In the genomic region with DNA sequence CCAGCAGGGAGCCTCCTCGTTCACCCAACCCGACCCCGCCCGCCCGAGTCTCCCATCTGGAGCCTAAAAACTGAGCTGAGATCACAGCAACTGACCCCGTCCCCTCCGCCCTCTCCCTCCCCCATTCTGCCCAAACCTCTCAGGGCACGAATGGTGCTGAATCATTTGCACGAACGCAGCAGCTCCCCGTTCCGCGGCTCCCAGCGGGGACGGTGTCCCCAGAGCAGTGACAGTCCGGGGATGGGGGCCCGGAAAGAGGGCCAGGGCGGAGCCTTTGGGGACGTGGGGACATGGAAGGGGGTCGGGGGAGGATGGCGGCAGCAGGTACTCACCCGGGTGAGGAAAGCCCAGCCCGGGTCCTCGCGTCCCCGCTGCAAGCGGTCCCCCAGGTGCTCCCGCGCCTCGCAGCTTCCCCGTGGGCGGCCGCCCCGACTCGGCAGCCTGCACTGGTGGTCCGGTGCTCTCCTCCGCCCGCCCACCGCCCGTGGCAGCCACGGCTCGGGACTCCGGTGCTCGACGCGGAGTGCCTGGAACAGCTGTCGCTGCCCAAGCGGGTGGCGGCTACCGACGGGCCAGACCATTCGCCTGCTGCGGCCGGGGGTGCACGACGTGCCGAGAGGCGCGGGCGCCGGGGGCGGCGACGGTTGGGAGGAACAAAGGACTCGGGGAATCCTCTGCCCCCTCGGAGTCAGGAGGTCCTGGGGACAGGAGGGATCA, we compare ENCODE assay signal across 8 cellular contexts. TPM values are rescaled to one million over a fixed set of nuclear protein-coding genes. Genes with fewer than 3 reads are reported as not detected.
DNase-seq lines count a peak whose midpoint lies in the region; ATAC-seq and TF ChIP-seq lines count a peak whose summit lies in the region.

A gene with protein sequence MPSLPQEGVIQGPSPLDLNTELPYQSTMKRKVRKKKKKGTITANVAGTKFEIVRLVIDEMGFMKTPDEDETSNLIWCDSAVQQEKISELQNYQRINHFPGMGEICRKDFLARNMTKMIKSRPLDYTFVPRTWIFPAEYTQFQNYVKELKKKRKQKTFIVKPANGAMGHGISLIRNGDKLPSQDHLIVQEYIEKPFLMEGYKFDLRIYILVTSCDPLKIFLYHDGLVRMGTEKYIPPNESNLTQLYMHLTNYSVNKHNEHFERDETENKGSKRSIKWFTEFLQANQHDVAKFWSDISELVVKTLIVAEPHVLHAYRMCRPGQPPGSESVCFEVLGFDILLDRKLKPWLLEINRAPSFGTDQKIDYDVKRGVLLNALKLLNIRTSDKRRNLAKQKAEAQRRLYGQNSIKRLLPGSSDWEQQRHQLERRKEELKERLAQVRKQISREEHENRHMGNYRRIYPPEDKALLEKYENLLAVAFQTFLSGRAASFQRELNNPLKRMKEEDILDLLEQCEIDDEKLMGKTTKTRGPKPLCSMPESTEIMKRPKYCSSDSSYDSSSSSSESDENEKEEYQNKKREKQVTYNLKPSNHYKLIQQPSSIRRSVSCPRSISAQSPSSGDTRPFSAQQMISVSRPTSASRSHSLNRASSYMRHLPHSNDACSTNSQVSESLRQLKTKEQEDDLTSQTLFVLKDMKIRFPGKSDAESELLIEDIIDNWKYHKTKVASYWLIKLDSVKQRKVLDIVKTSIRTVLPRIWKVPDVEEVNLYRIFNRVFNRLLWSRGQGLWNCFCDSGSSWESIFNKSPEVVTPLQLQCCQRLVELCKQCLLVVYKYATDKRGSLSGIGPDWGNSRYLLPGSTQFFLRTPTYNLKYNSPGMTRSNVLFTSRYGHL (minus strand): TSS at position 534 of the 717 bp plus-strand sequence. CDS start 46,921 bp downstream, outside the sequence.

- H3K9me3 Mint-ChIP-seq in nephron progenitor cell, result no peaks in the 10 kb centered on the region

- H3K27me3 ChIP-seq in stomach, result peaks cover 0 to 13% (median 10%) of the 10 kb centered on the region in 3 donors

- H3K27ac ChIP-seq in OCI-LY7 (ENCODE audit: low read depth, low read length, poor library complexity, severe bottlenecking) (no peak within 1 kb of the TSS), stomach (peak within 1 kb of the TSS; percentile 83 to 92 (median 91))

- peaks cover 28% of the 10 kb centered on the region for H3K27me3 Mint-ChIP-seq in nephron progenitor cell (ENCODE audit: low read depth, poor library complexity)

- DNase-seq in COLO668 (lab: John Stamatoyannopoulos, UW; ENCODE audit: unreplicated experiment), result peak; percentile 97
- peak; percentile 1 for DNase-seq in HT1080 (ENCODE audit: low read depth)
- peak; percentile 77 for DNase-seq in OCI-LY7 (ENCODE audit: low spot score)
- DNase-seq in activated T-helper 1 cell treated with anti-CD3 and anti-CD28 coated beads, Interleukin-2, amount 50 U/mL, for 16 hours (ENCODE audit: low read depth in 1 of 2, low spot score in 1 of 2), result peak; percentile 4 to 20
- no peak for DNase-seq in fibroblast of the aortic adventitia (ENCODE audit: low read depth)
- DNase-seq in nephron progenitor cell, result peak; percentile 87
- DNase-seq in stomach, result peak; percentile 79

- intact Hi-C loops in OCI-LY7 (cut with micrococcal nuclease; ENCODE audit: unreplicated experiment) (loop anchor here (1.0 kb wide), 1 partner anchor 79 kb away; no protein-coding TSS in a partner anchor), stomach (cut with DNase I; ENCODE audit: low total_unique reads) (no loop called here)

- H3K36me3 ChIP-seq in OCI-LY7 (ENCODE audit: insufficient read depth, low read length) (no peaks in the 10 kb centered on the region), stomach (no peaks in the 10 kb centered on the region)

- no peak for TF ChIP-seq EP300 in stomach (IDR thresholded peaks at IDR 0.05)

- BruUV-seq in OCI-LY7 (replicated peaks; lab: Mats Ljungman, UMichigan), result no TSS peak

- H3K4me1 Mint-ChIP-seq in nephron progenitor cell, result peaks cover 22% of the 10 kb centered on the region

- peak within 1 kb of the TSS; percentile 96 for H2AFZ ChIP-seq in OCI-LY7 (ENCODE audit: low read length)

- peak within 1 kb of the TSS; percentile 91 for H3K4me3 Mint-ChIP-seq in nephron progenitor cell

- POLR2A ChIA-PET in OCI-LY7 (lab: Charles Lee), result interaction anchor here (0.5 to 1.2 kb wide), 3 partner anchors 10 to 41 kb away, joined by 3 to 9 read pairs (median 6); no protein-coding TSS in a partner anchor

- WGBS in stomach, 5 donors, result 0 to 1% (median 0%) methylated on average over 8 to 66 of the region's 66 CpGs

- no peaks in the 10 kb centered on the region for H4K20me1 ChIP-seq in OCI-LY7 (ENCODE audit: insufficient read depth, low read length)

- peak in 1 of 4 donors; percentile 48 for TF ChIP-seq POLR2A in stomach (IDR thresholded peaks at IDR 0.05)

- H3K9me3 ChIP-seq in OCI-LY7 (ENCODE audit: low read length) (no peaks in the 10 kb centered on the region), stomach (no peaks in the 10 kb centered on the region)

- H3K4me3 ChIP-seq in OCI-LY7 (ENCODE audit: low read depth, low read length, poor library complexity, severe bottlenecking) (peak within 1 kb of the TSS; percentile 74), fibroblast of the aortic adventitia (ENCODE audit: low read depth, low read length) (peak within 1 kb of the TSS; percentile 86), stomach (peak within 1 kb of the TSS; percentile 83 to 90 (median 89))

- CTCF ChIA-PET in OCI-LY7 (lab: Charles Lee; ENCODE audit: unreplicated experiment), result no interaction called here

- peak within 1 kb of the TSS; percentile 96 for H3K27ac Mint-ChIP-seq in nephron progenitor cell

- H3K79me2 ChIP-seq in OCI-LY7 (ENCODE audit: insufficient read depth, low read depth, low read length), result no peaks in the 10 kb centered on the region

- H3K4me1 ChIP-seq in OCI-LY7 (ENCODE audit: insufficient read depth, low read length, poor library complexity, severe bottlenecking), result peaks cover 5% of the 10 kb centered on the region
- peaks cover 0 to 40% (median 22%) of the 10 kb centered on the region in 4 donors for H3K4me1 ChIP-seq in stomach

- TF ChIP-seq CTCF in OCI-LY7 (conservative IDR thresholded peaks at IDR 0.05; ENCODE audit: low read length) (no peak), fibroblast of the aortic adventitia (IDR thresholded peaks at IDR 0.05; ENCODE audit: insufficient read depth, low read length) (no peak), nephron progenitor cell (IDR thresholded peaks at IDR 0.05) (no peak), stomach (IDR thresholded peaks at IDR 0.05) (no peak)

- H3K36me3 Mint-ChIP-seq in nephron progenitor cell (ENCODE audit: low read depth), result no peaks in the 10 kb centered on the region

- ATAC-seq in GM21381 (IDR thresholded peaks at IDR 0.05; ENCODE audit: unreplicated experiment), result peak; percentile 87

- H3K9me2 ChIP-seq in OCI-LY7 (ENCODE audit: insufficient read depth, low read length), result no peaks in the 10 kb centered on the region

- H3K4me2 ChIP-seq in OCI-LY7 (ENCODE audit: low read length), result peak within 1 kb of the TSS; percentile 72

RNA-seq across cellular contexts. Expression of the gene that starts here (rescaled TPM):
- 2.8 and 4.0 TPM in 2 replicates for total RNA-seq in HT1080 (2014; rRNA removed; shearing (Covaris generic))
- polyA plus RNA-seq in HT1080 (2015; cell fraction: cytosol; rRNA removed), result 1.9 and 4.9 TPM in 2 replicates
- 7.2 and 7.7 TPM in 2 replicates for polyA plus RNA-seq in HT1080 (2015; cell fraction: nucleus; rRNA removed)
- total RNA-seq in OCI-LY7 (2014; rRNA removed; shearing (Covaris generic)), result 0.49 and 0.76 TPM in 2 replicates
- total RNA-seq in OCI-LY7 (2022) (0.88 and 2.4 TPM in 2 replicates), fibroblast of the aortic adventitia (ENCODE audit: low replicate concordance) (16.0 and 20.9 TPM in 2 replicates), stomach (10 to 100 TPM in 4 of 5 donors, 1 to 10 TPM in 1; 1.4 to 50.8 (median 25.5) TPM)
- polyA plus RNA-seq in stomach, result 1 to 10 TPM; 4.0 to 4.1 (median 4.1) TPM
